ENCODE assay signal across 1 cellular context in the genomic region with DNA sequence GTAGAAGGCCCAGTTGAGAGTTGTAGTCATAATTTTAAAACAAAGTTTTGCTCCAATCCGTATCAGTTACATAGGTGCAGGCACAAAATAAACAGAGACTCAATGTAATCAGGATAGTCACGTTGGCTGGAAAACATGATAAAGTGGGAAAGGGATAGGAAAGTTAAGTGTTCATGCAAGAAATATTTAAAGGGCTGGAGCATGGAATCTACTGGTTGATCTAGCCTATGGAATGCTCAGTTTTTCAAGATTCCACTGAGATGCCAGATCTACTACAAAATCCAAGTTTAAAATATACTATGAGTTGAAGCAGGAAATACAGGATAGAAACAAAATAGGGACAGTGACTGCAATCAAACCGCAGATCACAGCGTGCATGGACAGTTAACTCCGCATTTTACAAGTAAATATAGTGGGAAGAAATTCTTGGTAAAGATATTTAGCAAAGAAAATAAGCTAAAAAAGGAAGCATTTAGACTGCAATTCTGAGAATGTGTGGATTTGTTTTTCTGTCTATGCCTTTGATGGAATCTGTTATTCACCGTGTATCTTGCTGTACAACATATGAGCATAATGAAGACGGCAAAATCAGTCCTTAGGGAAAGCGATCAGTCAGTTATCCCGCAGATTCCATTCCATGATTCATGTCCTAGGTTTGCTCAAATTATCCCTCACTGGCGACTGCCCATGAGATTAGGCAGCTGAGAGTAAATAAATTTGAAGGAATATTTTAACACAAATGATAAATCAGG.
TF ChIP-seq lines count a peak whose summit lies in the region.

No MANE protein-coding gene starts in this region.

TF ChIP-seq in SK-N-SH treated with all-trans-retinoic acid at 6 μM for 48 hours, 23 proteins besides CTCF, POLR2A, EP300 and RAD21 (continued from another document):
- TF ChIP-seq, protein P1, sequence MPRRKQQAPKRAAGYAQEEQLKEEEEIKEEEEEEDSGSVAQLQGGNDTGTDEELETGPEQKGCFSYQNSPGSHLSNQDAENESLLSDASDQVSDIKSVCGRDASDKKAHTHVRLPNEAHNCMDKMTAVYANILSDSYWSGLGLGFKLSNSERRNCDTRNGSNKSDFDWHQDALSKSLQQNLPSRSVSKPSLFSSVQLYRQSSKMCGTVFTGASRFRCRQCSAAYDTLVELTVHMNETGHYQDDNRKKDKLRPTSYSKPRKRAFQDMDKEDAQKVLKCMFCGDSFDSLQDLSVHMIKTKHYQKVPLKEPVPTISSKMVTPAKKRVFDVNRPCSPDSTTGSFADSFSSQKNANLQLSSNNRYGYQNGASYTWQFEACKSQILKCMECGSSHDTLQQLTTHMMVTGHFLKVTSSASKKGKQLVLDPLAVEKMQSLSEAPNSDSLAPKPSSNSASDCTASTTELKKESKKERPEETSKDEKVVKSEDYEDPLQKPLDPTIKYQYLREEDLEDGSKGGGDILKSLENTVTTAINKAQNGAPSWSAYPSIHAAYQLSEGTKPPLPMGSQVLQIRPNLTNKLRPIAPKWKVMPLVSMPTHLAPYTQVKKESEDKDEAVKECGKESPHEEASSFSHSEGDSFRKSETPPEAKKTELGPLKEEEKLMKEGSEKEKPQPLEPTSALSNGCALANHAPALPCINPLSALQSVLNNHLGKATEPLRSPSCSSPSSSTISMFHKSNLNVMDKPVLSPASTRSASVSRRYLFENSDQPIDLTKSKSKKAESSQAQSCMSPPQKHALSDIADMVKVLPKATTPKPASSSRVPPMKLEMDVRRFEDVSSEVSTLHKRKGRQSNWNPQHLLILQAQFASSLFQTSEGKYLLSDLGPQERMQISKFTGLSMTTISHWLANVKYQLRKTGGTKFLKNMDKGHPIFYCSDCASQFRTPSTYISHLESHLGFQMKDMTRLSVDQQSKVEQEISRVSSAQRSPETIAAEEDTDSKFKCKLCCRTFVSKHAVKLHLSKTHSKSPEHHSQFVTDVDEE (CRISPR knock-in tag; IDR thresholded peaks at IDR 0.05), result no peak
- TF ChIP-seq PPARA (CRISPR knock-in tag; IDR thresholded peaks at IDR 0.05; ENCODE audit: borderline replicate concordance) (no peak), ZFP30 (CRISPR knock-in tag; IDR thresholded peaks at IDR 0.05) (no peak)
